Comparison of ENCODE assay signal across 22 cellular contexts in the genomic region with DNA sequence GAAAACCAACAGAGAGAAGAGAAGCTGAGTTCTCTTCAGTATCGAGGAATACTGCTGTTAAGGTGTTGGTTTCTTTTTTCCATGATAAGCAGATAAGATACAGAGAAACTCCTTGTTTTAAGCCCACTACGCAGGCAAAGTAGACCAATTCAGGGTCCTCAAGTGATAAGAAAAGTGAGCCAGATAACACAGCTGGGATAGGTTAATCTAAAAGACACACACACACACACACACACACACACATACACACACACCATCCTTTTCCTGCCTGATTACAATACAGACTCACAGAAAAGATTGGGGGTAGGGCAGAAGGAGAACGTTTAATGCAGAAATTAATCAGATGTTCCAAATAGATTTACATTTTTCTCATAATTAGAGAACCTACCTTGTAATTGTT. TPM values are rescaled to one million over a fixed set of nuclear protein-coding genes. Genes with fewer than 3 reads are reported as not detected.
DNase-seq lines count a peak whose midpoint lies in the region; TF ChIP-seq lines count a peak whose summit lies in the region.
"Had no signal": no experiment of that assay in that cellular context is flagged by ENCODE, and none has a peak within 500 bp of the region (broad histone marks: within the 10 kb centered on the region; RNA-seq: fewer than 3 reads in every experiment).

No MANE protein-coding gene starts in this region.

- peaks cover 4% of the 10 kb centered on the region for H3K4me1 Mint-ChIP-seq in T-helper 2 cell treated with Interferon-gamma antibody and Interleukin-4, amounts not matched to agents 5 μg/mL and 100 μg/mL, for 36 hours (ENCODE audit: low read depth)
- H3K4me1 Mint-ChIP-seq: activated B cell treated with CpG ODN at 0.5 μM for 24 hours had no signal

- no peak overlapping the region for H2AK5ac ChIP-seq in mesendoderm (ENCODE audit: low read length)

- H3K79me1 ChIP-seq in mesendoderm (ENCODE audit: low read length): no peaks in the 10 kb centered on the region

- H3K4me1 ChIP-seq in A673 (ENCODE audit: insufficient read depth, low read length, poor library complexity, severe bottlenecking) (peaks cover 39% of the 10 kb centered on the region), Loucy (ENCODE audit: insufficient read depth, low read length, poor library complexity, severe bottlenecking) (peaks cover 19% of the 10 kb centered on the region), mesendoderm (ENCODE audit: control insufficient read depth, low read depth, low read length) (peaks cover 12% of the 10 kb centered on the region)
- H3K4me1 ChIP-seq: HAP-1, psoas muscle had no signal

- H2AFZ ChIP-seq in Loucy (ENCODE audit: low read length): no peak overlapping the region

- no peak overlapping the region for H2BK5ac ChIP-seq in mesendoderm (ENCODE audit: low read length)

- TF ChIP-seq CTCF in A673 (conservative IDR thresholded peaks at IDR 0.05; ENCODE audit: low read depth, low read length) (no peak), Loucy (conservative IDR thresholded peaks at IDR 0.05; ENCODE audit: low read length) (no peak)

- no peak overlapping the region for H3K4me3 ChIP-seq in A673 (ENCODE audit: low read depth, low read length, poor library complexity, severe bottlenecking)
- H3K4me3 ChIP-seq in Loucy (ENCODE audit: low read length, poor library complexity, severe bottlenecking): no peak overlapping the region
- H3K4me3 ChIP-seq in mesendoderm (ENCODE audit: low read length): no peak overlapping the region
- H3K4me3 ChIP-seq: HAP-1, psoas muscle had no signal

- H3K36me3 ChIP-seq in A673 (ENCODE audit: insufficient read depth, low read length, poor library complexity, severe bottlenecking) (no peaks in the 10 kb centered on the region), Loucy (ENCODE audit: insufficient read depth, low read length) (no peaks in the 10 kb centered on the region), mesendoderm (ENCODE audit: control insufficient read depth, insufficient read depth, low read length) (no peaks in the 10 kb centered on the region)
- H3K36me3 ChIP-seq: HAP-1 had no signal

- no peak overlapping the region for H4K5ac ChIP-seq in mesendoderm (ENCODE audit: low read length)

- DNase-seq in A673 (ENCODE audit: low spot score): peak; percentile 47
- peak; percentile 66 to 91 for DNase-seq in dermis microvascular lymphatic vessel endothelial cell (ENCODE audit: low read depth in 2 of 2)
- peak; percentile 97 for DNase-seq in mesendoderm
- no peak for DNase-seq in NCI-H524 treated with DMSO at 0.1 percent for 48 hours (lab: John Stamatoyannopoulos, UW)
- DNase-seq in H4 (ENCODE audit: low spot score): no peak
- no peak for DNase-seq in T-helper 2 cell treated with Interferon-gamma antibody and Interleukin-4, amounts not matched to agents 5 μg/mL and 100 μg/mL, for 36 hours (ENCODE audit: low spot score)
- DNase-seq in DMS 273 (lab: John Stamatoyannopoulos, UW; ENCODE audit: unreplicated experiment): no peak
- DNase-seq: activated B cell treated with CpG ODN at 0.5 μM for 24 hours; activated CD4-positive, alpha-beta memory T cell treated with anti-CD3 and anti-CD28 coated beads for 36 hours; activated naive CD4-positive, alpha-beta T cell treated with anti-CD3 and anti-CD28 coated beads, Interleukin-2, amount 10 ng/mL, durations not matched to agents 7 days and 5 days; activated T-cell treated with anti-CD3 and anti-CD28 coated beads, Interleukin-2, amount 50 U/mL, for 1 hour; aorta; CD4-positive, alpha-beta memory T cell; cerebellar nuclear complex; DMS53; foreskin fibroblast; NCI-H2029; psoas muscle; SHP77 treated with DMSO at 0.1 percent for 48 hours had no signal

- no peak overlapping the region for H3K27ac Mint-ChIP-seq in T-helper 2 cell treated with Interferon-gamma antibody and Interleukin-4, amounts not matched to agents 5 μg/mL and 100 μg/mL, for 36 hours
- H3K27ac Mint-ChIP-seq: activated B cell treated with CpG ODN at 0.5 μM for 24 hours; activated CD4-positive, alpha-beta memory T cell treated with anti-CD3 and anti-CD28 coated beads for 36 hours; activated naive CD4-positive, alpha-beta T cell treated with anti-CD3 and anti-CD28 coated beads, Interleukin-2, amount 10 ng/mL, durations not matched to agents 7 days and 5 days; IgD-negative memory B cell had no signal

- H3K18ac ChIP-seq in mesendoderm (ENCODE audit: low read length): no peak overlapping the region

- intact Hi-C loops in A673 (cut with micrococcal nuclease; ENCODE audit: unreplicated experiment): no loop called here

- no peaks in the 10 kb centered on the region for H3K9me3 Mint-ChIP-seq in T-helper 2 cell treated with Interferon-gamma antibody and Interleukin-4, amounts not matched to agents 5 μg/mL and 100 μg/mL, for 36 hours
- H3K9me3 Mint-ChIP-seq: activated B cell treated with CpG ODN at 0.5 μM for 24 hours; activated CD4-positive, alpha-beta memory T cell treated with anti-CD3 and anti-CD28 coated beads for 36 hours; activated naive CD4-positive, alpha-beta T cell treated with anti-CD3 and anti-CD28 coated beads, Interleukin-2, amount 10 ng/mL, durations not matched to agents 7 days and 5 days; CD4-positive, alpha-beta memory T cell; IgD-negative memory B cell had no signal

- H3K56ac ChIP-seq in mesendoderm (ENCODE audit: low read length): no peak overlapping the region

- BruUV-seq in A673 (replicated peaks; lab: Mats Ljungman, UMichigan): no TSS peak

- no peaks in the 10 kb centered on the region for H3K9me2 ChIP-seq in Loucy (replicated peaks; ENCODE audit: low read depth, low read length)

- CTCF ChIA-PET in A673 (lab: Charles Lee): no interaction called here

- H3K27me3 Mint-ChIP-seq in T-helper 2 cell treated with Interferon-gamma antibody and Interleukin-4, amounts not matched to agents 5 μg/mL and 100 μg/mL, for 36 hours (ENCODE audit: low read depth): peaks cover 28% of the 10 kb centered on the region

- H3K9ac ChIP-seq in Loucy (ENCODE audit: low read depth, low read length, poor library complexity, severe bottlenecking) (no peak overlapping the region), mesendoderm (ENCODE audit: low read length) (no peak overlapping the region)

- H2BK120ac ChIP-seq in mesendoderm (ENCODE audit: low read depth, low read length): no peak overlapping the region

- H3K79me2 ChIP-seq in Loucy (ENCODE audit: insufficient read depth, low read length) (no peaks in the 10 kb centered on the region), mesendoderm (ENCODE audit: control insufficient read depth, insufficient read depth, low read length) (no peaks in the 10 kb centered on the region)

- H3K9me3 ChIP-seq in A673 (ENCODE audit: low read depth, low read length, poor library complexity, severe bottlenecking): no peaks in the 10 kb centered on the region
- no peaks in the 10 kb centered on the region for H3K9me3 ChIP-seq in Loucy (ENCODE audit: insufficient read depth, low read depth, low read length)
- H3K9me3 ChIP-seq: HAP-1, psoas muscle had no signal

- H3F3A ChIP-seq in Loucy (ENCODE audit: low read depth): peaks cover 3% of the 10 kb centered on the region; the same call in 1 of the 2 replicates

- H2BK15ac ChIP-seq in mesendoderm (replicated peaks; ENCODE audit: low read depth): no peak overlapping the region

- H3K27me3 ChIP-seq in A673 (replicated peaks; ENCODE audit: insufficient read depth, low read depth, low read length, poor library complexity): no peaks in the 10 kb centered on the region
- peaks cover 55% of the 10 kb centered on the region for H3K27me3 ChIP-seq in Loucy (ENCODE audit: insufficient read depth, low read length, poor library complexity, severe bottlenecking)
- H3K27me3 ChIP-seq in mesendoderm (ENCODE audit: insufficient read depth, low read length, poor library complexity): no peaks in the 10 kb centered on the region

- H3K4me3 Mint-ChIP-seq in T-helper 2 cell treated with Interferon-gamma antibody and Interleukin-4, amounts not matched to agents 5 μg/mL and 100 μg/mL, for 36 hours: no peak overlapping the region
- H3K4me3 Mint-ChIP-seq: activated B cell treated with CpG ODN at 0.5 μM for 24 hours; activated CD4-positive, alpha-beta memory T cell treated with anti-CD3 and anti-CD28 coated beads for 36 hours; activated naive CD4-positive, alpha-beta T cell treated with anti-CD3 and anti-CD28 coated beads, Interleukin-2, amount 10 ng/mL, durations not matched to agents 7 days and 5 days; IgD-negative memory B cell had no signal

- H4K8ac ChIP-seq in mesendoderm (ENCODE audit: low read depth, low read length): no peak overlapping the region

- no peak overlapping the region for H3K23ac ChIP-seq in mesendoderm (ENCODE audit: low read length)

- no peaks in the 10 kb centered on the region for H3K36me3 Mint-ChIP-seq in T-helper 2 cell treated with Interferon-gamma antibody and Interleukin-4, amounts not matched to agents 5 μg/mL and 100 μg/mL, for 36 hours (ENCODE audit: low read depth)
- H3K36me3 Mint-ChIP-seq: activated CD4-positive, alpha-beta memory T cell treated with anti-CD3 and anti-CD28 coated beads for 36 hours; activated naive CD4-positive, alpha-beta T cell treated with anti-CD3 and anti-CD28 coated beads, Interleukin-2, amount 10 ng/mL, durations not matched to agents 7 days and 5 days; CD4-positive, alpha-beta memory T cell; IgD-negative memory B cell had no signal

- H3K27ac ChIP-seq in A673 (ENCODE audit: low read depth, low read length, poor library complexity, severe bottlenecking): peak overlapping the region; percentile 29
- H3K27ac ChIP-seq in mesendoderm (ENCODE audit: low read depth, low read length): no peak overlapping the region

- no CpG with 5 or more reads among the region's 3 CpGs for WGBS in mesendoderm (ENCODE audit: extremely low coverage, insufficient coverage, low lambda C conversion rate)

- no peaks in the 10 kb centered on the region for H4K20me1 ChIP-seq in Loucy (ENCODE audit: insufficient read depth, low read length, poor library complexity, severe bottlenecking)

- no peak overlapping the region for H3K4ac ChIP-seq in mesendoderm (ENCODE audit: low read depth, low read length)

- POLR2A ChIA-PET in A673 (lab: Charles Lee; ENCODE audit: low non-redundant PET): no interaction called here

- H3K4me2 ChIP-seq in Loucy (ENCODE audit: low read depth, low read length, poor library complexity, severe bottlenecking) (peak overlapping the region; percentile 40), mesendoderm (ENCODE audit: low read length) (no peak overlapping the region)

RNA-seq across cellular contexts. Expression of a gene that starts 6.5 kb away (rescaled TPM):
- 11.7 and 13.1 TPM in 2 replicates for total RNA-seq in A673 (2021)
- total RNA-seq in dermis microvascular lymphatic vessel endothelial cell: 35.2 and 49.4 TPM in 2 replicates
- 35.6 TPM for polyA plus RNA-seq in mesendoderm (2013, experiment 1 of 2)
- 35.8 TPM for polyA plus RNA-seq in mesendoderm (2013, experiment 2 of 2)
- total RNA-seq in H4 (2014; rRNA removed; shearing (Covaris generic)): 28.9 and 34.7 TPM in 2 replicates

Comparison
In these comparisons a context has a peak if more than half of its experiments do, and no peak if none do; other contexts are left out.
1. DNase-seq: peak in A673 (single experiment), dermis microvascular lymphatic vessel endothelial cell (2 of 2) and mesendoderm (single experiment); none in NCI-H524 treated with DMSO at 0.1 percent for 48 hours (single experiment), H4 (single experiment), T-helper 2 cell treated with Interferon-gamma antibody and Interleukin-4, amounts not matched to agents 5 μg/mL and 100 μg/mL, for 36 hours (single experiment) and DMS 273 (single experiment).